ENCODE assay signal across 1 cellular context in genomic region chr13:48253849-48254248, GRCh38.
TF ChIP-seq lines count a peak whose summit lies in the region.

No MANE protein-coding gene starts in this region.

TF ChIP-seq in HepG2, 621 proteins besides CTCF, POLR2A, EP300 and RAD21 (continues in another document):
- no peak for TF ChIP-seq ZBTB33 (CRISPR knock-in tag; IDR thresholded peaks at IDR 0.05)
- TF ChIP-seq ZNF12 (CRISPR knock-in tag; IDR thresholded peaks at IDR 0.05): no peak
- TF ChIP-seq KDM3A (CRISPR knock-in tag; IDR thresholded peaks at IDR 0.05; ENCODE audit: low read depth): no peak
- no peak for TF ChIP-seq ZBTB14 (CRISPR knock-in tag; IDR thresholded peaks at IDR 0.05)
- no peak for TF ChIP-seq DPF2 (CRISPR knock-in tag; IDR thresholded peaks at IDR 0.05; ENCODE audit: borderline replicate concordance, low read depth)
- TF ChIP-seq ATF2 (CRISPR knock-in tag; IDR thresholded peaks at IDR 0.05): 0 out of 2 replicates have a peak, but pooled peaks have one; percentile 49
- TF ChIP-seq TFE3 (CRISPR knock-in tag; IDR thresholded peaks at IDR 0.05): 0 out of 2 replicates have a peak, but pooled peaks have one; percentile 31
- TF ChIP-seq RNF2 (conservative IDR thresholded peaks at IDR 0.05; ENCODE audit: low read depth): no peak
- no peak for TF ChIP-seq ZBTB49 (CRISPR knock-in tag; IDR thresholded peaks at IDR 0.05; ENCODE audit: borderline replicate concordance)
- TF ChIP-seq ZBTB39 (CRISPR knock-in tag; IDR thresholded peaks at IDR 0.05): no peak
- no peak for TF ChIP-seq ZNF225 (CRISPR knock-in tag; IDR thresholded peaks at IDR 0.05)
- TF ChIP-seq MNT (IDR thresholded peaks at IDR 0.05): no peak
- TF ChIP-seq SOX5 (CRISPR knock-in tag; IDR thresholded peaks at IDR 0.05; ENCODE audit: borderline replicate concordance): peak; percentile 52; the same call in 1 of the 2 replicates
- no peak for TF ChIP-seq ZNF18 (CRISPR knock-in tag; IDR thresholded peaks at IDR 0.05; ENCODE audit: insufficient replicate concordance)
- TF ChIP-seq DRAP1 (CRISPR knock-in tag; IDR thresholded peaks at IDR 0.05): no peak
- no peak for TF ChIP-seq KAT2B (IDR thresholded peaks at IDR 0.05; ENCODE audit: borderline replicate concordance, low read depth, low read length)
- TF ChIP-seq KDM6A (CRISPR knock-in tag; IDR thresholded peaks at IDR 0.05; ENCODE audit: low read depth): no peak
- TF ChIP-seq KLF16 (CRISPR knock-in tag; IDR thresholded peaks at IDR 0.05): no peak; a peak in 1 of 4 replicates
- no peak for TF ChIP-seq MIER2 (CRISPR knock-in tag; IDR thresholded peaks at IDR 0.05)
- TF ChIP-seq ZNF33B (CRISPR knock-in tag; IDR thresholded peaks at IDR 0.05): no peak
- no peak for TF ChIP-seq GMEB1 (CRISPR knock-in tag; IDR thresholded peaks at IDR 0.05; ENCODE audit: borderline replicate concordance)
- TF ChIP-seq ZNF644 (CRISPR knock-in tag; IDR thresholded peaks at IDR 0.05; ENCODE audit: low read depth): no peak
- TF ChIP-seq CHD2 (IDR thresholded peaks at IDR 0.05; ENCODE audit: low read depth, low read length): no peak
- no peak for TF ChIP-seq SATB2 (CRISPR knock-in tag; IDR thresholded peaks at IDR 0.05)
- TF ChIP-seq NR2C2 (CRISPR knock-in tag; IDR thresholded peaks at IDR 0.05; ENCODE audit: borderline replicate concordance): no peak
- peak; percentile 21; the same call in 1 of the 2 replicates for TF ChIP-seq FOXP1 (IDR thresholded peaks at IDR 0.05)
- TF ChIP-seq FOXP1 (CRISPR knock-in tag; IDR thresholded peaks at IDR 0.05): peak; percentile 80
- TF ChIP-seq POGZ (CRISPR knock-in tag; IDR thresholded peaks at IDR 0.05): peak; percentile 40; the same call in 1 of the 2 replicates
- TF ChIP-seq NKX3-1 (CRISPR knock-in tag; IDR thresholded peaks at IDR 0.05): no peak
- no peak for TF ChIP-seq ONECUT2 (CRISPR knock-in tag; IDR thresholded peaks at IDR 0.05)
- no peak for TF ChIP-seq SIN3A (IDR thresholded peaks at IDR 0.05; ENCODE audit: borderline replicate concordance, low read depth, low read length)
- TF ChIP-seq LRRFIP1 (CRISPR knock-in tag; conservative IDR thresholded peaks at IDR 0.05): no peak
